Comparison of ENCODE assay signal across 8 cellular contexts in the genomic region with DNA sequence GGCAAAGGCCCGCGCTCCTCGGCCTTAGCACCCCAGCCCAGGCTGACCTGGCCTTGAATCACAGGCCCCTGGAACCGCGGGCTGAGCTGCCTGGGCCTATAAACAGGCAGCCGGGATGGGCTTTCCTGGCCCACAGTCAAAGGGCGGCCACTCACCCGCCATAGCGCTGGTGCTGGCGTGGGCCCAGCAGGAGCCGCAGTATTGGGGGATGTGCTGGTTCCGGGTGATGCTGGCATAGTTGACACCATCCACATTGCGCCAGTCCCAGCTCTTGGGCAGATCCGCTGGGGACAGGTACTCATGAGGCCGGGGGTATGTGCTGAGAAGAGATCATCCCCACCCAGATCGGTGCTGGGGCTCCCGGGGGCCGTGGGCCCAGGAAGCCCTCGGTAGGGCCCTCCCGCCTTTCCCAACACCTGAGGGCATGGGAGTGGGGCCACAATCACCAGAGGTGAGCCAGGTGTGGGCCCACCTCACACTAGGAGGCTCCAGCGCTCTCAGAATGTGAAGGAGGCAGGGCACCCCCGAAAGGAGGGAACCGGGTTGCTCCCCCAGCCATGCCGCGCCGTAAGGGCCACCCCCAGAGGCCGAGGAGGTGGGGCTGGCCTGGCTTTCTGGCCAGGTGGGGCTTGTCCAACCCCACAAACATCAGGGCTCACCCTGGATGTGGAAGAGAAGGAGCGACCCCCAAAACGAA. TPM values are rescaled to one million over a fixed set of nuclear protein-coding genes. Genes with fewer than 3 reads are reported as not detected.
DNase-seq lines count a peak whose midpoint lies in the region; ATAC-seq, FAIRE-seq and TF ChIP-seq lines count a peak whose summit lies in the region.

No MANE protein-coding gene starts in this region.

- no peak for FAIRE-seq in GM12891 (lab: Jason Lieb, UNC)

- peak overlapping the region; percentile 78 for H3K9ac ChIP-seq in parathyroid adenoma

- TF ChIP-seq POLR2A in GM12891 (IDR thresholded peaks at IDR 0.05; ENCODE audit: low read depth, low read length) = peak; percentile 40; the same call in 1 of the 2 replicates

- no peaks in the 10 kb centered on the region for H3K9me3 ChIP-seq in parathyroid adenoma (ENCODE audit: control insufficient read depth, low read length)

- H3K36me3 ChIP-seq in parathyroid adenoma (ENCODE audit: control insufficient read depth, insufficient read depth, low read length) = no peaks in the 10 kb centered on the region

- peak overlapping the region; percentile 99 for H3K4me2 ChIP-seq in parathyroid adenoma (ENCODE audit: low read length)

- H3K27ac ChIP-seq in parathyroid adenoma = peak overlapping the region; percentile 56

- no peaks in the 10 kb centered on the region for H3K27me3 Mint-ChIP-seq in T-cell

- no peaks in the 10 kb centered on the region for H3K27me3 ChIP-seq in parathyroid adenoma (ENCODE audit: control insufficient read depth, insufficient read depth, low read length)

- CTCF ChIA-PET in T-cell (lab: Charles Lee) = interaction anchor here in 1 of 2 donors (1.0 kb wide), 1 partner anchor 26 kb away, joined by 3 read pairs; a partner anchor contains a TSS

- H3K36me3 Mint-ChIP-seq in T-cell = peaks cover 6% of the 10 kb centered on the region

- H3K4me3 ChIP-seq in fibroblast of the aortic adventitia (ENCODE audit: low read depth, low read length) (peak overlapping the region; percentile 73), parathyroid adenoma (ENCODE audit: low read depth, low read length) (peak overlapping the region; percentile 88)

- no peak for TF ChIP-seq CTCF in fibroblast of the aortic adventitia (IDR thresholded peaks at IDR 0.05; ENCODE audit: insufficient read depth, low read length)
- no peak for TF ChIP-seq CTCF in parathyroid adenoma (IDR thresholded peaks at IDR 0.05)

- peak overlapping the region; percentile 70 to 83 (median 71) for H3K4me3 Mint-ChIP-seq in T-cell

- peak overlapping the region; percentile 92 for H2AFZ ChIP-seq in parathyroid adenoma

- H3K4me1 ChIP-seq in parathyroid adenoma = peaks cover 17% of the 10 kb centered on the region

- ATAC-seq in T-cell (replicated peaks in 1 of 4) (peak in 3 of 4 experiments; percentile 5 to 18 (median 12)), HG02840 (IDR thresholded peaks at IDR 0.05; ENCODE audit: low FRiP score, unreplicated experiment) (no peak), GM18861 (IDR thresholded peaks at IDR 0.05; ENCODE audit: unreplicated experiment) (no peak), GM21528 (IDR thresholded peaks at IDR 0.05; ENCODE audit: low FRiP score, unreplicated experiment) (no peak)

- DNase-seq in GM12891 (ENCODE audit: insufficient read length, low spot score) (no peak), T-cell (no peak), fibroblast of the aortic adventitia (ENCODE audit: low read depth) (no peak)
- no peak for DNase-seq in effector CD4-positive, alpha-beta T cell

- peak overlapping the region in 1 of 2 donors; percentile 90 for H3K27ac Mint-ChIP-seq in T-cell

- no peaks in the 10 kb centered on the region for H3K9me3 Mint-ChIP-seq in T-cell

- POLR2A ChIA-PET in T-cell (lab: Charles Lee) = no interaction called here

- H3K4me1 Mint-ChIP-seq in T-cell = peaks cover 45 to 46% (median 45%) of the 10 kb centered on the region in 3 donors

- H3K79me2 ChIP-seq in parathyroid adenoma = peaks cover 12% of the 10 kb centered on the region

TF ChIP-seq in GM12891, 5 proteins besides CTCF, POLR2A, EP300 and RAD21:
- 0 out of 2 replicates have a peak, but pooled peaks have one; percentile 54 for TF ChIP-seq POLR2AphosphoS5 (IDR thresholded peaks at IDR 0.05; ENCODE audit: low read depth, low read length)
- TF ChIP-seq POU2F2 (IDR thresholded peaks at IDR 0.05; ENCODE audit: low read depth, low read length) = peak; percentile 16; the same call in 1 of the 2 replicates
- no peak for TF ChIP-seq TAF1 (IDR thresholded peaks at IDR 0.05; ENCODE audit: low read depth, low read length)

RNA-seq across cellular contexts. Expression of a gene that starts 0.7 kb away (rescaled TPM):
- polyA plus RNA-seq in GM12891 (2012; ENCODE audit: low read depth, missing spikeins) = 190 TPM
- total RNA-seq in T-cell = 10 to 100 TPM; 16.8 to 37.1 (median 26.1) TPM
- total RNA-seq in fibroblast of the aortic adventitia (ENCODE audit: low replicate concordance) = 38.0 and 51.0 TPM in 2 replicates

RNA-seq across cellular contexts. Expression of a gene that starts 12.9 kb away (rescaled TPM):
- polyA plus RNA-seq in GM12891 (2012; ENCODE audit: low read depth, missing spikeins) = 0.27 TPM
- total RNA-seq in T-cell = 1 to 10 TPM in 1 of 5 donors, under 1 TPM in 1, not detected in 3; 0.56 to 5.0 TPM
- total RNA-seq in fibroblast of the aortic adventitia (ENCODE audit: low replicate concordance) = not detected in 2 replicates

RNA-seq across cellular contexts. Expression of a gene that starts 25.3 kb away (rescaled TPM):
- polyA plus RNA-seq in GM12891 (2012; ENCODE audit: low read depth, missing spikeins) = 62.4 TPM
- 10 to 100 TPM; 72.6 to 95.4 (median 90.4) TPM for total RNA-seq in T-cell
- total RNA-seq in fibroblast of the aortic adventitia (ENCODE audit: low replicate concordance) = 14.4 and 46.1 TPM in 2 replicates

RNA-seq across cellular contexts. Expression of a gene that starts 25.8 kb away (rescaled TPM):
- 146 TPM for polyA plus RNA-seq in GM12891 (2012; ENCODE audit: low read depth, missing spikeins)
- total RNA-seq in T-cell = 100 to 1,000 TPM in 1 of 5 donors, 10 to 100 TPM in 4; 50.6 to 105 (median 62.4) TPM
- 34.4 and 43.6 TPM in 2 replicates for total RNA-seq in fibroblast of the aortic adventitia (ENCODE audit: low replicate concordance)

RNA-seq across cellular contexts. Expression of a gene that starts 36.3 kb away (rescaled TPM):
- polyA plus RNA-seq in GM12891 (2012; ENCODE audit: low read depth, missing spikeins) = 63.8 TPM
- 10 to 100 TPM; 41.4 to 49.0 (median 43.6) TPM for total RNA-seq in T-cell
- total RNA-seq in fibroblast of the aortic adventitia (ENCODE audit: low replicate concordance) = 28.7 and 75.7 TPM in 2 replicates

Comparison
In these comparisons a context has a peak if more than half of its experiments do, and no peak if none do; other contexts are left out.
1. ATAC-seq: peak in T-cell (3 of 4); none in HG02840 (single experiment), GM18861 (single experiment) and GM21528 (single experiment).